In the genomic region with DNA sequence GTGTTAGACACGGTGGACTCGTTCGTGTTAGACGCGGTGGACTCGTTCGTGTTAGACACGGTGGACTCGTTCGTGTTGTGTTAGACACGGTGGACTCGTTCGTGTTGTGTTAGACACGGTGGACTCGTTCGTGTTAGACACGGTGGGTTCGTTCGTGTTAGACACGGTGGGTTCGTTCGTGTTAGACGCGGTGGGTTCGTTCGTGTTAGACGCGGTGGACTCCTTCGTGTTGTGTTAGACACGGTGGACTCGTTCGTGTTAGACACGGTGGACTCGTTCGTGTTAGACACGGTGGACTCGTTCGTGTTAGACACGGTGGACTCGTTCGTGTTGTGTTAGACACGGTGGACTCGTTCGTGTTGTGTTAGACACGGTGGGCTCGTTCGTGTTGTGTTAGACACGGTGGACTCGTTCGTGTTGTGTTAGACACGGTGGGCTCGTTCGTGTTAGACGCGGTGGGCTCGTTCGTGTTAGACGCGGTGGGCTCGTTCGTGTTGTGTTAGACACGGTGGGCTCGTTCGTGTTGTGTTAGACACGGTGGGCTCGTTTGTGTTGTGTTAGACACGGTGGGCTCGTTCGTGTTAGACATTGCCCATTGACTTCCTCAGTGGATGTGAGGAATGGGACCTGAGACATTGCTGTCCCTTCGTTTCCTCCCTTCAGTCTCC, we compare ENCODE assay signal across 4 cellular contexts. TPM values are rescaled to one million over a fixed set of nuclear protein-coding genes. Genes with fewer than 3 reads are reported as not detected.
"Had no signal": no experiment of that assay in that cellular context is flagged by ENCODE, and none has a peak within 500 bp of the region (broad histone marks: within the 10 kb centered on the region; RNA-seq: fewer than 3 reads in every experiment).

No MANE protein-coding gene starts in this region.

RNA-seq across cellular contexts. Expression of gene GP6, which starts 5.0 kb away (rescaled TPM):
- total RNA-seq: LHCN-M2, MCF 10A, RPMI7951, SK-MEL-5 had no signal
